In the genomic region with DNA sequence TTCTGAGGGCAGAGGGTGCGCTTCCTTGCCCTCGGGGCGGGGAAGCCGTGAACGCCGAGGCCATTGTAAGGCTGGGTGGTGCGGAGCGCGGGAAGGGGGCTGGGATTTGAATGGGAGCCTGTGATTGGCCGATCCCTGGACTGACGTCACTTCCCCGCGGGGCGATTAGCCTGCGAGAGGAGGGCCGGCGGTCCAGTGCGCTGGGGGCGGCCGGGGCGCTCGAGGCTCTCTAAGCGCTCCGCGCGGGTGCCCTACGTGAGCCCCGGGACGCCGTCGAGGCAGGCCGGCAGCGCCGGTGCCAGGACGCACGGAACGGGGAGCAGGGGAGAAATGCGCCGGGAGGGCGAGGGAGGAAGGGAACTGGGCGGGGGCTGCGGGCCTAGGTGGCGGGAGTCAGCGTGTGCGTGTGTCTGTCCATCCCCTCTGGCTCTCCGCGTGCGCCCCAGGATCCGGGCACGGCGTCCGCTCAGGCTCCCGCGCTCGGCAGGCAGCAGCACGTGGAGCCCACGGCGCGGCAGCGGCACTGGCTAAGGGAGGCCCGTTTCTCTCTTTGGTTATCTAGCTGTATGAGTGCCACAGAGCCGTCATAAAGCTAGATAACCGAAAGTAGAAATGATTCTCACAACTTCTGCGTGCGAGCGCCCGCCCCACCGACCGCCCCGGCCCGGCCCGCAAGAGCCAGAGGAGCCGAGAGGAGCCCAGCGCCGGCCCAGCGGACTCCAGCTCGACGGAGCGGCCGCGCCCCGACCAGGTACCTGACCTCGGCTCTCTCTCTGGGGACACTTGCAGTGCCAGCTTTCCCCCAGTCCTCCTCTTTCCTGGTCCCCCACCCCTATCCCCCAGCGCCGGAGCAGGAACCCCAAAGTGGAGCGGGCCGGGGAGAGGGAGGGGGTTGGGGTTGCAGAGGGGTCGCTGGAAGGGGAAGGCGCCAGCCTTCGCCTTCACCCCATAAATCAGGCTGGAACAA, we compare ENCODE assay signal across 8 cellular contexts. TPM values are rescaled to one million over a fixed set of nuclear protein-coding genes. Genes with fewer than 3 reads are reported as not detected.
DNase-seq lines count a peak whose midpoint lies in the region; ATAC-seq and TF ChIP-seq lines count a peak whose summit lies in the region.

No MANE protein-coding gene starts in this region.

- H3K9me3 ChIP-seq in esophagus muscularis mucosa, result no peaks in the 10 kb centered on the region

- DNase-seq in activated CD4-positive, alpha-beta T cell treated with anti-CD3 and anti-CD28 coated beads, Interleukin-2, amount 50 U/mL, for 48 hours, result peak; percentile 29 to 36
- DNase-seq in activated CD4-positive, alpha-beta T cell treated with anti-CD3 and anti-CD28 coated beads for 1 hour, result no peak
- DNase-seq in NOMO-1 treated with DMSO at 0.1 percent for 48 hours (lab: John Stamatoyannopoulos, UW; ENCODE audit: unreplicated experiment) (peak; percentile 86), esophagus muscularis mucosa (ENCODE audit: extremely low spot score) (no peak), left ventricle myocardium superior (no peak)
- no peak for DNase-seq in activated T-helper 2 cell treated with anti-CD3 and anti-CD28 coated beads, Interferon-gamma antibody, Interleukin-2, Interleukin-4, amounts not matched to agents 10 μg/mL and 5 μg/mL and 100 μg/mL, durations not matched to agents 14 hours and 24 hours and 36 hours (ENCODE audit: low spot score)

- intact Hi-C loops in esophagus muscularis mucosa (cut with DNase I) (no loop called here), left ventricle myocardium superior (cut with micrococcal nuclease) (no loop called here)
- intact Hi-C loops in activated T-helper 2 cell treated with anti-CD3 and anti-CD28 coated beads, Interferon-gamma antibody, Interleukin-2, Interleukin-4, amounts not matched to agents 10 μg/mL and 5 μg/mL and 100 μg/mL, durations not matched to agents 14 hours and 24 hours and 36 hours (cut with micrococcal nuclease), result no loop called here

- no peak for TF ChIP-seq EP300 in esophagus muscularis mucosa (IDR thresholded peaks at IDR 0.05)

- H3K4me1 ChIP-seq in esophagus muscularis mucosa, result peaks cover 17 to 43% (median 34%) of the 10 kb centered on the region in 4 donors

- no peak for ATAC-seq in stimulated activated memory B cell treated with anti-CD40 and anti-IgM and Interleukin-4, amounts not matched to agents 10 μg/mL and 1 μg/mL and 100 μg/mL, for 72 hours
- ATAC-seq in left ventricle myocardium superior (no peak), HG02840 (IDR thresholded peaks at IDR 0.05; ENCODE audit: low FRiP score, unreplicated experiment) (no peak)

- H3K4me3 Mint-ChIP-seq in stimulated activated memory B cell treated with anti-CD40 and anti-IgM and Interleukin-4, amounts not matched to agents 10 μg/mL and 1 μg/mL and 100 μg/mL, for 72 hours, result peak overlapping the region; percentile 62
- no peak overlapping the region for H3K4me3 Mint-ChIP-seq in activated T-helper 2 cell treated with anti-CD3 and anti-CD28 coated beads, Interferon-gamma antibody, Interleukin-2, Interleukin-4, amounts not matched to agents 10 μg/mL and 5 μg/mL and 100 μg/mL, durations not matched to agents 14 hours and 24 hours and 36 hours (ENCODE audit: low read depth)

- WGBS in esophagus muscularis mucosa, result 2% methylated on average over 37 of the region's 90 CpGs

- H3K36me3 ChIP-seq in esophagus muscularis mucosa, result no peaks in the 10 kb centered on the region

- H3K4me3 ChIP-seq in esophagus muscularis mucosa, result peak overlapping the region; percentile 24 to 35 (median 32)

- no peak overlapping the region for H3K27ac Mint-ChIP-seq in stimulated activated memory B cell treated with anti-CD40 and anti-IgM and Interleukin-4, amounts not matched to agents 10 μg/mL and 1 μg/mL and 100 μg/mL, for 72 hours
- H3K27ac Mint-ChIP-seq in activated T-helper 2 cell treated with anti-CD3 and anti-CD28 coated beads, Interferon-gamma antibody, Interleukin-2, Interleukin-4, amounts not matched to agents 10 μg/mL and 5 μg/mL and 100 μg/mL, durations not matched to agents 14 hours and 24 hours and 36 hours, result no peak overlapping the region

- no peak for TF ChIP-seq CTCF in esophagus muscularis mucosa (IDR thresholded peaks at IDR 0.05)

- H3K27ac ChIP-seq in esophagus muscularis mucosa (replicated peaks in 1 of 4), result no peak overlapping the region

- no peak for TF ChIP-seq POLR2A in esophagus muscularis mucosa (IDR thresholded peaks at IDR 0.05; ENCODE audit: low read depth)

- H3K27me3 Mint-ChIP-seq in stimulated activated memory B cell treated with anti-CD40 and anti-IgM and Interleukin-4, amounts not matched to agents 10 μg/mL and 1 μg/mL and 100 μg/mL, for 72 hours, result peaks cover 91% of the 10 kb centered on the region
- H3K27me3 Mint-ChIP-seq in activated T-helper 2 cell treated with anti-CD3 and anti-CD28 coated beads, Interferon-gamma antibody, Interleukin-2, Interleukin-4, amounts not matched to agents 10 μg/mL and 5 μg/mL and 100 μg/mL, durations not matched to agents 14 hours and 24 hours and 36 hours (ENCODE audit: low read depth), result peaks cover 83% of the 10 kb centered on the region

- H3K9me3 Mint-ChIP-seq in stimulated activated memory B cell treated with anti-CD40 and anti-IgM and Interleukin-4, amounts not matched to agents 10 μg/mL and 1 μg/mL and 100 μg/mL, for 72 hours, result no peaks in the 10 kb centered on the region
- no peaks in the 10 kb centered on the region for H3K9me3 Mint-ChIP-seq in activated T-helper 2 cell treated with anti-CD3 and anti-CD28 coated beads, Interferon-gamma antibody, Interleukin-2, Interleukin-4, amounts not matched to agents 10 μg/mL and 5 μg/mL and 100 μg/mL, durations not matched to agents 14 hours and 24 hours and 36 hours

- no peaks in the 10 kb centered on the region for H3K36me3 Mint-ChIP-seq in stimulated activated memory B cell treated with anti-CD40 and anti-IgM and Interleukin-4, amounts not matched to agents 10 μg/mL and 1 μg/mL and 100 μg/mL, for 72 hours
- H3K36me3 Mint-ChIP-seq in activated T-helper 2 cell treated with anti-CD3 and anti-CD28 coated beads, Interferon-gamma antibody, Interleukin-2, Interleukin-4, amounts not matched to agents 10 μg/mL and 5 μg/mL and 100 μg/mL, durations not matched to agents 14 hours and 24 hours and 36 hours (ENCODE audit: low read depth), result no peaks in the 10 kb centered on the region

- H3K4me1 Mint-ChIP-seq in stimulated activated memory B cell treated with anti-CD40 and anti-IgM and Interleukin-4, amounts not matched to agents 10 μg/mL and 1 μg/mL and 100 μg/mL, for 72 hours, result peaks cover 17% of the 10 kb centered on the region
- peaks cover 3% of the 10 kb centered on the region for H3K4me1 Mint-ChIP-seq in activated T-helper 2 cell treated with anti-CD3 and anti-CD28 coated beads, Interferon-gamma antibody, Interleukin-2, Interleukin-4, amounts not matched to agents 10 μg/mL and 5 μg/mL and 100 μg/mL, durations not matched to agents 14 hours and 24 hours and 36 hours (ENCODE audit: low read depth)

- H3K27me3 ChIP-seq in esophagus muscularis mucosa, result peaks cover 5 to 100% (median 98%) of the 10 kb centered on the region in 4 donors

RNA-seq across cellular contexts. Expression of gene POLG, which starts 33.1 kb away (rescaled TPM):
- total RNA-seq in esophagus muscularis mucosa, result 10 to 100 TPM; 51.0 to 86.0 (median 66.7) TPM
- 39.5 TPM for total RNA-seq in left ventricle myocardium superior
- total RNA-seq in activated T-helper 2 cell treated with anti-CD3 and anti-CD28 coated beads, Interferon-gamma antibody, Interleukin-2, Interleukin-4, amounts not matched to agents 10 μg/mL and 5 μg/mL and 100 μg/mL, durations not matched to agents 14 hours and 24 hours and 36 hours, result 124 and 131 TPM in 2 replicates

Comparison
In these comparisons a context has a peak if more than half of its experiments do, and no peak if none do; other contexts are left out.
1. DNase-seq: peak in activated CD4-positive, alpha-beta T cell treated with anti-CD3 and anti-CD28 coated beads, Interleukin-2, amount 50 U/mL, for 48 hours (2 of 2) and NOMO-1 treated with DMSO at 0.1 percent for 48 hours (single experiment); none in activated CD4-positive, alpha-beta T cell treated with anti-CD3 and anti-CD28 coated beads for 1 hour (single experiment), esophagus muscularis mucosa (single experiment), left ventricle myocardium superior (single experiment) and activated T-helper 2 cell treated with anti-CD3 and anti-CD28 coated beads, Interferon-gamma antibody, Interleukin-2, Interleukin-4, amounts not matched to agents 10 μg/mL and 5 μg/mL and 100 μg/mL, durations not matched to agents 14 hours and 24 hours and 36 hours (single experiment).